Comparison of ENCODE assay signal across 1 cellular context in the genomic region with DNA sequence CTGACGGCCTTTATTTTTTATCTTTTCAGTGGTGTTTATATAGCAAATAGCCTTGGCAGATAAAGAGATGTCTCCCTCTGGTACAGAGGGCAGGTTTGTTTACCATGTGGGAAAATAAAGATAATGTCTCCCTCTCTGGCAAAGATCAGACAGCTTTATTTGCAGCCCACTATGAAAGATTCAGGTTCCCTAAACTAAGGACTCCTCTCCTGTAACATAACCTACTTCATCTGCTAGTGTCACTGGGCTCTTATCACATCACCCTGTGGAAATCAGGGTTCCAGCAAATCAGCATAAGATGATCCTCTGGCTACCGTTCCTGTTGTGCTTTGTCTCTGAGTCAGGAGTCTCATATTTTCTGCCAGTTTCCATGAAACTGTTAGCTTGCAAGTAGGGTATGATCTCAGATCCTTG.
A peak's percentile ranks its signal among the peaks of the same experiment; 100 is the strongest.
TF ChIP-seq lines count a peak whose summit lies in the region.

No MANE protein-coding gene starts in this region.

TF ChIP-seq in HepG2, 621 proteins besides CTCF, POLR2A, EP300 and RAD21 (continued from another document and continues in another):
- peak; percentile 63; the same call in 1 of the 2 replicates for TF ChIP-seq RERE (CRISPR knock-in tag; IDR thresholded peaks at IDR 0.05; ENCODE audit: low read depth)
- no peak for TF ChIP-seq SMAD1 (CRISPR knock-in tag; IDR thresholded peaks at IDR 0.05; ENCODE audit: borderline replicate concordance, low read depth)
- TF ChIP-seq MLLT10 (CRISPR knock-in tag; IDR thresholded peaks at IDR 0.05): no peak
- no peak for TF ChIP-seq ZNF549 (CRISPR knock-in tag; IDR thresholded peaks at IDR 0.05)
- TF ChIP-seq PRPF4 (IDR thresholded peaks at IDR 0.05; ENCODE audit: low read depth, low read length, poor library complexity, severe bottlenecking): no peak
- peak; percentile 46; the same call in 1 of the 2 replicates for TF ChIP-seq SAP130 (CRISPR knock-in tag; IDR thresholded peaks at IDR 0.05; ENCODE audit: low read depth)
- 0 out of 2 replicates have a peak, but pooled peaks have one; percentile 48 for TF ChIP-seq ZNF503 (CRISPR knock-in tag; IDR thresholded peaks at IDR 0.05)
- TF ChIP-seq DRAP1 (CRISPR knock-in tag; IDR thresholded peaks at IDR 0.05): 0 out of 2 replicates have a peak, but pooled peaks have one; percentile 47
- TF ChIP-seq HMG20A (CRISPR knock-in tag; IDR thresholded peaks at IDR 0.05; ENCODE audit: borderline replicate concordance): peak; percentile 57; the same call in 1 of the 2 replicates
- no peak for TF ChIP-seq DNMT3B (CRISPR knock-in tag; conservative IDR thresholded peaks at IDR 0.05)
- peak; percentile 45; the same call in 1 of the 2 replicates for TF ChIP-seq FOXO1 (CRISPR knock-in tag; IDR thresholded peaks at IDR 0.05)
- TF ChIP-seq TRIM24 (CRISPR knock-in tag; IDR thresholded peaks at IDR 0.05): no peak
- peak; percentile 27; the same call in 1 of the 2 replicates for TF ChIP-seq RCOR2 (CRISPR knock-in tag; IDR thresholded peaks at IDR 0.05)
- TF ChIP-seq, protein P1, sequence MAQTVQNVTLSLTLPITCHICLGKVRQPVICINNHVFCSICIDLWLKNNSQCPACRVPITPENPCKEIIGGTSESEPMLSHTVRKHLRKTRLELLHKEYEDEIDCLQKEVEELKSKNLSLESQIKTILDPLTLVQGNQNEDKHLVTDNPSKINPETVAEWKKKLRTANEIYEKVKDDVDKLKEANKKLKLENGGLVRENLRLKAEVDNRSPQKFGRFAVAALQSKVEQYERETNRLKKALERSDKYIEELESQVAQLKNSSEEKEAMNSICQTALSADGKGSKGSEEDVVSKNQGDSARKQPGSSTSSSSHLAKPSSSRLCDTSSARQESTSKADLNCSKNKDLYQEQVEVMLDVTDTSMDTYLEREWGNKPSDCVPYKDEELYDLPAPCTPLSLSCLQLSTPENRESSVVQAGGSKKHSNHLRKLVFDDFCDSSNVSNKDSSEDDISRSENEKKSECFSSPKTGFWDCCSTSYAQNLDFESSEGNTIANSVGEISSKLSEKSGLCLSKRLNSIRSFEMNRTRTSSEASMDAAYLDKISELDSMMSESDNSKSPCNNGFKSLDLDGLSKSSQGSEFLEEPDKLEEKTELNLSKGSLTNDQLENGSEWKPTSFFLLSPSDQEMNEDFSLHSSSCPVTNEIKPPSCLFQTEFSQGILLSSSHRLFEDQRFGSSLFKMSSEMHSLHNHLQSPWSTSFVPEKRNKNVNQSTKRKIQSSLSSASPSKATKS (CRISPR knock-in tag; IDR thresholded peaks at IDR 0.05): no peak
- TF ChIP-seq, protein P2, sequence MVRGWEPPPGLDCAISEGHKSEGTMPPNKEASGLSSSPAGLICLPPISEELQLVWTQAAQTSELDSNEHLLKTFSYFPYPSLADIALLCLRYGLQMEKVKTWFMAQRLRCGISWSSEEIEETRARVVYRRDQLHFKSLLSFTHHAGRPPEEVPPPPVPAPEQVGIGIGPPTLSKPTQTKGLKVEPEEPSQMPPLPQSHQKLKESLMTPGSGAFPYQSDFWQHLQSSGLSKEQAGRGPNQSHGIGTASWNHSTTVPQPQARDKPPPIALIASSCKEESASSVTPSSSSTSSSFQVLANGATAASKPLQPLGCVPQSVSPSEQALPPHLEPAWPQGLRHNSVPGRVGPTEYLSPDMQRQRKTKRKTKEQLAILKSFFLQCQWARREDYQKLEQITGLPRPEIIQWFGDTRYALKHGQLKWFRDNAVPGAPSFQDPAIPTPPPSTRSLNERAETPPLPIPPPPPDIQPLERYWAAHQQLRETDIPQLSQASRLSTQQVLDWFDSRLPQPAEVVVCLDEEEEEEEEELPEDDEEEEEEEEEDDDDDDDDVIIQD (CRISPR knock-in tag; IDR thresholded peaks at IDR 0.05; ENCODE audit: low read depth): no peak
- TF ChIP-seq HDAC2 (CRISPR knock-in tag; IDR thresholded peaks at IDR 0.05): peak; percentile 49; the same call in 1 of the 2 replicates
- peak; percentile 64; the same call in 1 of the 2 replicates for TF ChIP-seq SOX5 (CRISPR knock-in tag; IDR thresholded peaks at IDR 0.05; ENCODE audit: borderline replicate concordance)
- TF ChIP-seq RARA (CRISPR knock-in tag; IDR thresholded peaks at IDR 0.05): 0 out of 2 replicates have a peak, but pooled peaks have one; percentile 32
- TF ChIP-seq SP4 (CRISPR knock-in tag; IDR thresholded peaks at IDR 0.05): no peak
- TF ChIP-seq BCL6 (CRISPR knock-in tag; IDR thresholded peaks at IDR 0.05): 0 out of 2 replicates have a peak, but pooled peaks have one; percentile 37
- TF ChIP-seq FOXA1 (IDR thresholded peaks at IDR 0.05): peak; percentile 38; the same call in 1 of the 2 replicates
- TF ChIP-seq FOXA1 (CRISPR knock-in tag; IDR thresholded peaks at IDR 0.05): peak; percentile 71
- TF ChIP-seq, protein P3, sequence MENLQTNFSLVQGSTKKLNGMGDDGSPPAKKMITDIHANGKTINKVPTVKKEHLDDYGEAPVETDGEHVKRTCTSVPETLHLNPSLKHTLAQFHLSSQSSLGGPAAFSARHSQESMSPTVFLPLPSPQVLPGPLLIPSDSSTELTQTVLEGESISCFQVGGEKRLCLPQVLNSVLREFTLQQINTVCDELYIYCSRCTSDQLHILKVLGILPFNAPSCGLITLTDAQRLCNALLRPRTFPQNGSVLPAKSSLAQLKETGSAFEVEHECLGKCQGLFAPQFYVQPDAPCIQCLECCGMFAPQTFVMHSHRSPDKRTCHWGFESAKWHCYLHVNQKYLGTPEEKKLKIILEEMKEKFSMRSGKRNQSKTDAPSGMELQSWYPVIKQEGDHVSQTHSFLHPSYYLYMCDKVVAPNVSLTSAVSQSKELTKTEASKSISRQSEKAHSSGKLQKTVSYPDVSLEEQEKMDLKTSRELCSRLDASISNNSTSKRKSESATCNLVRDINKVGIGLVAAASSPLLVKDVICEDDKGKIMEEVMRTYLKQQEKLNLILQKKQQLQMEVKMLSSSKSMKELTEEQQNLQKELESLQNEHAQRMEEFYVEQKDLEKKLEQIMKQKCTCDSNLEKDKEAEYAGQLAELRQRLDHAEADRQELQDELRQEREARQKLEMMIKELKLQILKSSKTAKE (CRISPR knock-in tag; IDR thresholded peaks at IDR 0.05; ENCODE audit: borderline replicate concordance): no peak
- peak; percentile 56 for TF ChIP-seq NFIC (IDR thresholded peaks at IDR 0.05; ENCODE audit: low read length)
- TF ChIP-seq HNF4G (IDR thresholded peaks at IDR 0.05; ENCODE audit: borderline replicate concordance, low read depth, low read length): peak; percentile 26; the same call in 1 of the 2 replicates
- TF ChIP-seq HNF4G (CRISPR knock-in tag; IDR thresholded peaks at IDR 0.05; ENCODE audit: borderline replicate concordance, low read depth): no peak
- TF ChIP-seq MTA1 (CRISPR knock-in tag; IDR thresholded peaks at IDR 0.05; ENCODE audit: borderline replicate concordance): no peak
- TF ChIP-seq ZNF550 (CRISPR knock-in tag; IDR thresholded peaks at IDR 0.05; ENCODE audit: borderline replicate concordance): no peak
- no peak for TF ChIP-seq ZNF333 (CRISPR knock-in tag; IDR thresholded peaks at IDR 0.05; ENCODE audit: borderline replicate concordance)
- TF ChIP-seq ZNF30 (CRISPR knock-in tag; IDR thresholded peaks at IDR 0.05): no peak
- TF ChIP-seq KDM2A (CRISPR knock-in tag; IDR thresholded peaks at IDR 0.05; ENCODE audit: borderline replicate concordance, low read depth): no peak
- TF ChIP-seq NR2F2 (IDR thresholded peaks at IDR 0.05; ENCODE audit: borderline replicate concordance, low read depth): peak; percentile 54
- no peak for TF ChIP-seq ZNF3 (CRISPR knock-in tag; IDR thresholded peaks at IDR 0.05)
- no peak for TF ChIP-seq ZNF562 (CRISPR knock-in tag; IDR thresholded peaks at IDR 0.05; ENCODE audit: borderline replicate concordance)
- TF ChIP-seq, protein P4, sequence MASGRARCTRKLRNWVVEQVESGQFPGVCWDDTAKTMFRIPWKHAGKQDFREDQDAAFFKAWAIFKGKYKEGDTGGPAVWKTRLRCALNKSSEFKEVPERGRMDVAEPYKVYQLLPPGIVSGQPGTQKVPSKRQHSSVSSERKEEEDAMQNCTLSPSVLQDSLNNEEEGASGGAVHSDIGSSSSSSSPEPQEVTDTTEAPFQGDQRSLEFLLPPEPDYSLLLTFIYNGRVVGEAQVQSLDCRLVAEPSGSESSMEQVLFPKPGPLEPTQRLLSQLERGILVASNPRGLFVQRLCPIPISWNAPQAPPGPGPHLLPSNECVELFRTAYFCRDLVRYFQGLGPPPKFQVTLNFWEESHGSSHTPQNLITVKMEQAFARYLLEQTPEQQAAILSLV (CRISPR knock-in tag; IDR thresholded peaks at IDR 0.05; ENCODE audit: borderline replicate concordance): no peak
- no peak for TF ChIP-seq ZNF552 (CRISPR knock-in tag; IDR thresholded peaks at IDR 0.05; ENCODE audit: borderline replicate concordance)
- TF ChIP-seq, protein P5, sequence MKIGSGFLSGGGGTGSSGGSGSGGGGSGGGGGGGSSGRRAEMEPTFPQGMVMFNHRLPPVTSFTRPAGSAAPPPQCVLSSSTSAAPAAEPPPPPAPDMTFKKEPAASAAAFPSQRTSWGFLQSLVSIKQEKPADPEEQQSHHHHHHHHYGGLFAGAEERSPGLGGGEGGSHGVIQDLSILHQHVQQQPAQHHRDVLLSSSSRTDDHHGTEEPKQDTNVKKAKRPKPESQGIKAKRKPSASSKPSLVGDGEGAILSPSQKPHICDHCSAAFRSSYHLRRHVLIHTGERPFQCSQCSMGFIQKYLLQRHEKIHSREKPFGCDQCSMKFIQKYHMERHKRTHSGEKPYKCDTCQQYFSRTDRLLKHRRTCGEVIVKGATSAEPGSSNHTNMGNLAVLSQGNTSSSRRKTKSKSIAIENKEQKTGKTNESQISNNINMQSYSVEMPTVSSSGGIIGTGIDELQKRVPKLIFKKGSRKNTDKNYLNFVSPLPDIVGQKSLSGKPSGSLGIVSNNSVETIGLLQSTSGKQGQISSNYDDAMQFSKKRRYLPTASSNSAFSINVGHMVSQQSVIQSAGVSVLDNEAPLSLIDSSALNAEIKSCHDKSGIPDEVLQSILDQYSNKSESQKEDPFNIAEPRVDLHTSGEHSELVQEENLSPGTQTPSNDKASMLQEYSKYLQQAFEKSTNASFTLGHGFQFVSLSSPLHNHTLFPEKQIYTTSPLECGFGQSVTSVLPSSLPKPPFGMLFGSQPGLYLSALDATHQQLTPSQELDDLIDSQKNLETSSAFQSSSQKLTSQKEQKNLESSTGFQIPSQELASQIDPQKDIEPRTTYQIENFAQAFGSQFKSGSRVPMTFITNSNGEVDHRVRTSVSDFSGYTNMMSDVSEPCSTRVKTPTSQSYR (CRISPR knock-in tag; IDR thresholded peaks at IDR 0.05; ENCODE audit: borderline replicate concordance): no peak
- TF ChIP-seq FOXK1 (CRISPR knock-in tag; IDR thresholded peaks at IDR 0.05; ENCODE audit: borderline replicate concordance, low read depth): peak; percentile 21; the same call in 1 of the 2 replicates
- TF ChIP-seq ZNF207 (IDR thresholded peaks at IDR 0.05; ENCODE audit: borderline replicate concordance): no peak
- peak; percentile 65; the same call in 1 of the 2 replicates for TF ChIP-seq GFI1 (CRISPR knock-in tag; IDR thresholded peaks at IDR 0.05; ENCODE audit: borderline replicate concordance)
- TF ChIP-seq ZBTB7B (CRISPR knock-in tag; IDR thresholded peaks at IDR 0.05): peak; percentile 47; the same call in 1 of the 2 replicates
- no peak for TF ChIP-seq RFX1 (IDR thresholded peaks at IDR 0.05)
- TF ChIP-seq ASH2L (IDR thresholded peaks at IDR 0.05; ENCODE audit: insufficient read length, low read depth, low read length): peak; percentile 22
- no peak for TF ChIP-seq DPF2 (CRISPR knock-in tag; IDR thresholded peaks at IDR 0.05; ENCODE audit: borderline replicate concordance, low read depth)
- 0 out of 2 replicates have a peak, but pooled peaks have one; percentile 18 for TF ChIP-seq FOSL2 (CRISPR knock-in tag; IDR thresholded peaks at IDR 0.05)
